ENCODE assay signal across 18 cellular contexts in the genomic region with DNA sequence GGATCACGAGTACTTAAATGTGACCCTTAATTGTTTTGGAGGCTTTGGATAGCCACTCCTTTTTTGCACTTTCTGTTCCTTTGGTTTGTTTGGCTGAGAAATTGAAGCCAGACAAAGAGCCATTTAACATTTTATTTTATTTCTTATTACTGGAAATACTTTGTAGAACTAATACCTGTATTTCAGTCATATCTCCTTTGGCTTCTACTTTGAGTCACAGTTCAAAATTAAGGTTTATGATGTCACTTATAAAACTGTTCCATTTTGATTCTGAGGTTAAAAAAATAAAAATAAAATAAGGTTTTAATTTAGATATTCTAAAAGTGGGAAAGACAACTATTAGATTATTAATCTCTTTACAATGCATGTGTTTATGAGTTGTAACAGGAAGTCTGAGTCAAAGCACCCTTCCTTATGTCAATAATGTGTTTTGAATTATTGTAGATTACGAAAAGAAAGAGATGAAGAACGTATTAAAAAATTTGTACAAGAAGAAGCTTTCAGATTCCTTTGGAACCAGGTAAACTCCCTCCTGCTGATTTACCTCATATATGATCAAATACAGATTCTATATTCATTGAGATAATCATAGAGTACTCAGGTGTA.
"Had no signal": no experiment of that assay in that cellular context is flagged by ENCODE, and none has a peak within 500 bp of the region (broad histone marks: within the 10 kb centered on the region; RNA-seq: fewer than 3 reads in every experiment).

No MANE protein-coding gene starts in this region.

- H3K27me3 ChIP-seq: colonic mucosa, foreskin keratinocyte, left lung, transverse colon, uterus had no signal

- H3K9me3 ChIP-seq: colonic mucosa, left lung, transverse colon, uterus had no signal

- DNase-seq: activated gamma-delta T cell treated with Interleukin-2 at 50 U/mL for 16 hours; activated T-cell treated with anti-CD3 and anti-CD28 coated beads, Interleukin-2, amount 50 U/mL, for 1 hour; anterior cingulate cortex; central memory CD4-positive, alpha-beta T cell; colonic mucosa; erythroblast; foreskin keratinocyte; immature natural killer cell; kidney glomerular epithelial cell; left lung; midbrain; natural killer cell; small intestine; transverse colon; uterus; WERI-Rb-1 had no signal

- H3K4me3 ChIP-seq: colonic mucosa, left lung, transverse colon, uterus had no signal

- H3K4me1 ChIP-seq: colonic mucosa, left lung, transverse colon, uterus had no signal

- H3K36me3 ChIP-seq: colonic mucosa, uterus had no signal

- ATAC-seq: foreskin keratinocyte; left lung; natural killer cell; sciatic nerve; stimulated activated memory B cell treated with anti-CD40 and anti-IgM and Interleukin-4, amounts not matched to agents 10 μg/mL and 1 μg/mL and 100 μg/mL, for 72 hours had no signal

- H3K27ac ChIP-seq: colonic mucosa, foreskin keratinocyte, left lung, transverse colon, uterus, WERI-Rb-1 had no signal
